Comparison of ENCODE assay signal across 8 cellular contexts in the genomic region with DNA sequence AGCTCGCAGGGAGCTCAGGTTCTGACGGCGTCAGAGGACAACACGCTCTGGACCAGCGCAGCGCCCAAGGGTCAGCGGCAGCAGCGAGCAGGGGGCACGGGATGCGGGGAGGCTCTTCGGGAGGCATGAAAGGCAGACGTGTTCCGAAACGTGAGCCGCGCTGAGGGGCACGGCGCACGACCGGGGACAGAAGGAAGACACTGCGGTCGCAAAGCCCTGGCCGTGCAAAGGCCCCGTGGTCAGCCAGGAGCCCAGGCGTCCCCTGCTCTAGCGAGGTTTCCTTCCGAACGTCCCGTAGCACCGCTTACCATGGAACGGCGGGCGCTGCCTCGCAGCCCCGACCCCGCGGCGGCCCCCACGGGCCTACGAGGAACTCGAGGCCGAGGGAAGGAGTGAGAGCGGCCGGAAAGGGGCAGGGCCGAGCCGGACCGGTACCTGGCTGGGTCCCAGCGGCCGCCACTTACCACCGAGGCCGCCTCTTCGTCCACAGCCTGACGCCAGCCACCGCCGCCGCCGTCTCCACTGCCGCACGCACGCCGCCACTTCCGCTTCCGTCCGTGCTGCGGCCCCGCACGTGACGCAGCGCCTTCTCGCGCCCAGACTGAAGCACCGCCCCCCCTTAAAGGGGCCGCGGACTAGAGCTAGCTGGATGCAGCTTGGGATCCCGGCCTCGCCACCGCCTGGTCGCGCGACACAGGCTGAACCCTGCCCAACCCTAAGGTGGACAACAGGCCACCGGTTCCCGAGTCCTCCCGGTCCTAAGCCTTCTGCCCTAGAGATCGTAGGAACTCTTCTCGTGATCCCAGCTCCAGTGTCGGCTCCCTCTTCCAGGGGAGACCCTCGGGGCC. TPM values are rescaled to one million over a fixed set of nuclear protein-coding genes. Genes with fewer than 3 reads are reported as not detected.
A peak's percentile ranks its signal among the peaks of the same experiment; 100 is the strongest.
DNase-seq lines count a peak whose midpoint lies in the region; ATAC-seq and TF ChIP-seq lines count a peak whose summit lies in the region.

No MANE protein-coding gene starts in this region.

- H3K4me3 ChIP-seq in GM23338 (peak overlapping the region; percentile 93), RWPE2 (ENCODE audit: severe bottlenecking) (peak overlapping the region; percentile 71), fibroblast of villous mesenchyme (ENCODE audit: low read depth, low read length) (peak overlapping the region; percentile 85), stomach smooth muscle (ENCODE audit: low read length in 2 of 2) (peak overlapping the region; percentile 79 to 95)

- DNase-seq in Daoy (ENCODE audit: low read depth): peak; percentile 97
- peak; percentile 97 for DNase-seq in GM23338 (ENCODE audit: low spot score)
- peak; percentile 90 for DNase-seq in LoVo (ENCODE audit: low spot score)
- peak; percentile 81 for DNase-seq in RWPE2 (ENCODE audit: low spot score)
- peak; percentile 83 for DNase-seq in activated gamma-delta T cell (lab: John Stamatoyannopoulos, UW)
- peak; percentile 89 for DNase-seq in fibroblast of villous mesenchyme (ENCODE audit: low read depth)
- DNase-seq in neural crest cell (ENCODE audit: low read depth, low spot score): peak; percentile 82

- H3K9ac ChIP-seq in stomach smooth muscle (ENCODE audit: low read length in 2 of 2): peak overlapping the region; percentile 74 to 84

- peaks cover 4% of the 10 kb centered on the region; the same call in 2 of the 3 replicates for H3K36me3 Mint-ChIP-seq in GM23338 (ENCODE audit: low read depth)
- peaks cover 2% of the 10 kb centered on the region for H3K36me3 Mint-ChIP-seq in neural crest cell (ENCODE audit: low read depth)

- no peaks in the 10 kb centered on the region for H3K9me3 ChIP-seq in RWPE2 (ENCODE audit: severe bottlenecking)
- H3K9me3 ChIP-seq in stomach smooth muscle (ENCODE audit: control insufficient read depth in 2 of 2, low read length in 2 of 2): no peaks in the 10 kb centered on the region

- no peaks in the 10 kb centered on the region; the same call in 1 of the 2 replicates for H4K20me1 ChIP-seq in GM23338 (replicated peaks; ENCODE audit: insufficient read depth)

- H3F3A ChIP-seq in GM23338 (replicated peaks; ENCODE audit: low read depth): peaks cover 9% of the 10 kb centered on the region; the same call in 1 of the 2 replicates

- ATAC-seq in GM23338 (peak; percentile 88), RWPE2 (ENCODE audit: low read depth) (peak; percentile 87)

- H3K4me1 Mint-ChIP-seq in GM23338 (peaks cover 16% of the 10 kb centered on the region), neural crest cell (peaks cover 24% of the 10 kb centered on the region)

- H3K79me2 ChIP-seq in GM23338 (replicated peaks; ENCODE audit: insufficient read depth): peaks cover 31% of the 10 kb centered on the region

- H3K4me3 Mint-ChIP-seq in GM23338 (peak overlapping the region; percentile 98), neural crest cell (peak overlapping the region; percentile 94)

- no peak overlapping the region for H3K27ac ChIP-seq in GM23338 (ENCODE audit: low read depth)
- H3K27ac ChIP-seq in RWPE2 (ENCODE audit: poor library complexity, severe bottlenecking): peak overlapping the region; percentile 69
- H3K27ac ChIP-seq in stomach smooth muscle (ENCODE audit: low read length): peak overlapping the region; percentile 84

- H3K9me3 Mint-ChIP-seq in GM23338: no peaks in the 10 kb centered on the region
- no peaks in the 10 kb centered on the region for H3K9me3 Mint-ChIP-seq in neural crest cell

- TF ChIP-seq CTCF in GM23338 (conservative IDR thresholded peaks at IDR 0.05; ENCODE audit: low read depth in 2 of 2) (no peak), RWPE2 (IDR thresholded peaks at IDR 0.05; ENCODE audit: poor library complexity, severe bottlenecking) (no peak), fibroblast of villous mesenchyme (IDR thresholded peaks at IDR 0.05; ENCODE audit: insufficient read depth, low read depth, low read length) (no peak), neural crest cell (conservative IDR thresholded peaks at IDR 0.05) (peak; percentile 19)

- peaks cover 5% of the 10 kb centered on the region for H3K27me3 Mint-ChIP-seq in GM23338 (ENCODE audit: insufficient read depth, low read depth, poor library complexity)
- no peaks in the 10 kb centered on the region for H3K27me3 Mint-ChIP-seq in neural crest cell (ENCODE audit: low read depth)

- peak overlapping the region; percentile 95 for H3K27ac Mint-ChIP-seq in GM23338
- peak overlapping the region; percentile 97 for H3K27ac Mint-ChIP-seq in neural crest cell (ENCODE audit: unreplicated experiment)

- no peaks in the 10 kb centered on the region for H3K9me2 ChIP-seq in GM23338 (ENCODE audit: insufficient read depth)

- H3K4me1 ChIP-seq in GM23338 (ENCODE audit: insufficient read depth): peaks cover 16% of the 10 kb centered on the region
- H3K4me1 ChIP-seq in RWPE2 (ENCODE audit: insufficient read depth, poor library complexity, severe bottlenecking): peaks cover 14% of the 10 kb centered on the region
- peaks cover 43% of the 10 kb centered on the region for H3K4me1 ChIP-seq in stomach smooth muscle (ENCODE audit: control insufficient read depth, insufficient read depth, low read length)

- H3K36me3 ChIP-seq in GM23338 (ENCODE audit: insufficient read depth) (no peaks in the 10 kb centered on the region), RWPE2 (ENCODE audit: low read depth) (peaks cover 3% of the 10 kb centered on the region; the same call in 1 of the 2 replicates), stomach smooth muscle (ENCODE audit: control insufficient read depth in 2 of 2, insufficient read depth in 2 of 2, low read length in 2 of 2) (peaks cover 0 to 2% of the 10 kb centered on the region in 2 donors)

- H3K4me2 ChIP-seq in GM23338: peak overlapping the region; percentile 99

- H3K27me3 ChIP-seq in GM23338 (ENCODE audit: insufficient read depth) (no peaks in the 10 kb centered on the region), RWPE2 (ENCODE audit: insufficient read depth, poor library complexity, severe bottlenecking) (no peaks in the 10 kb centered on the region), stomach smooth muscle (ENCODE audit: control insufficient read depth in 1 of 2, insufficient read depth in 2 of 2, low read length in 2 of 2) (no peaks in the 10 kb centered on the region)

- 0 out of 2 replicates have a peak overlapping the region, but pooled peaks have one; percentile 59 for H2AFZ ChIP-seq in GM23338

TF ChIP-seq in GM23338, 12 proteins besides CTCF, POLR2A, EP300 and RAD21 (continues in another document):
- TF ChIP-seq POLR2AphosphoS5 (IDR thresholded peaks at IDR 0.05; ENCODE audit: low read depth) (peak; percentile 95), REST (IDR thresholded peaks at IDR 0.05; ENCODE audit: unreplicated experiment) (no peak)

RNA-seq across cellular contexts. Expression of gene ABHD17A, which starts 9.4 kb away (rescaled TPM):
- total RNA-seq in Daoy (2014; rRNA removed; shearing (Covaris generic)): 66.9 and 76.5 TPM in 2 replicates
- 68.8 and 99.9 TPM in 2 replicates for total RNA-seq in GM23338 (2014; rRNA removed; shearing (Covaris generic))
- 34.2 and 37.1 TPM in 2 replicates for polyA plus RNA-seq in GM23338 (2016; fragmentation: Nextera tagmentation; extraction: Ambion mirVana)
- total RNA-seq in fibroblast of villous mesenchyme (45.8 and 62.2 TPM in 2 replicates), neural crest cell (73.9 and 74.1 TPM in 2 replicates)

RNA-seq across cellular contexts. Expression of gene KLF16, which starts 12.5 kb away (rescaled TPM):
- 5.5 and 5.7 TPM in 2 replicates for total RNA-seq in Daoy (2014; rRNA removed; shearing (Covaris generic))
- total RNA-seq in GM23338 (2014; rRNA removed; shearing (Covaris generic)): 20.2 and 22.0 TPM in 2 replicates
- polyA plus RNA-seq in GM23338 (2016; fragmentation: Nextera tagmentation; extraction: Ambion mirVana): 8.9 and 12.3 TPM in 2 replicates
- 10.4 and 16.8 TPM in 2 replicates for total RNA-seq in fibroblast of villous mesenchyme
- total RNA-seq in neural crest cell: 18.9 and 20.7 TPM in 2 replicates

RNA-seq across cellular contexts. Expression of gene REXO1, which starts 27.6 kb away (rescaled TPM):
- 8.1 and 11.3 TPM in 2 replicates for total RNA-seq in Daoy (2014; rRNA removed; shearing (Covaris generic))
- total RNA-seq in GM23338 (2014; rRNA removed; shearing (Covaris generic)): 28.4 and 90.1 TPM in 2 replicates
- 20.2 and 23.5 TPM in 2 replicates for polyA plus RNA-seq in GM23338 (2016; fragmentation: Nextera tagmentation; extraction: Ambion mirVana)
- 11.2 and 15.8 TPM in 2 replicates for total RNA-seq in fibroblast of villous mesenchyme
- total RNA-seq in neural crest cell: 40.8 and 45.3 TPM in 2 replicates

RNA-seq across cellular contexts. Expression of gene ADAT3, which starts 29.3 kb away (rescaled TPM):
- 4.0 and 11.1 TPM in 2 replicates for total RNA-seq in Daoy (2014; rRNA removed; shearing (Covaris generic))
- 10.6 and 12.4 TPM in 2 replicates for total RNA-seq in GM23338 (2014; rRNA removed; shearing (Covaris generic))
- polyA plus RNA-seq in GM23338 (2016; fragmentation: Nextera tagmentation; extraction: Ambion mirVana): 7.8 and 7.9 TPM in 2 replicates
- 3.9 and 4.5 TPM in 2 replicates for total RNA-seq in fibroblast of villous mesenchyme
- total RNA-seq in neural crest cell: 13.7 and 14.1 TPM in 2 replicates

RNA-seq across cellular contexts. Expression of gene SCAMP4, which starts 29.3 kb away (rescaled TPM):
- total RNA-seq in Daoy (2014; rRNA removed; shearing (Covaris generic)): 51.6 and 65.8 TPM in 2 replicates
- 87.0 and 106 TPM in 2 replicates for total RNA-seq in GM23338 (2014; rRNA removed; shearing (Covaris generic))
- 35.5 and 39.4 TPM in 2 replicates for polyA plus RNA-seq in GM23338 (2016; fragmentation: Nextera tagmentation; extraction: Ambion mirVana)
- total RNA-seq in fibroblast of villous mesenchyme: 40.6 and 49.2 TPM in 2 replicates
- 71.2 and 79.9 TPM in 2 replicates for total RNA-seq in neural crest cell
